9 cellular contexts compared by ENCODE assay signal in the genomic region with DNA sequence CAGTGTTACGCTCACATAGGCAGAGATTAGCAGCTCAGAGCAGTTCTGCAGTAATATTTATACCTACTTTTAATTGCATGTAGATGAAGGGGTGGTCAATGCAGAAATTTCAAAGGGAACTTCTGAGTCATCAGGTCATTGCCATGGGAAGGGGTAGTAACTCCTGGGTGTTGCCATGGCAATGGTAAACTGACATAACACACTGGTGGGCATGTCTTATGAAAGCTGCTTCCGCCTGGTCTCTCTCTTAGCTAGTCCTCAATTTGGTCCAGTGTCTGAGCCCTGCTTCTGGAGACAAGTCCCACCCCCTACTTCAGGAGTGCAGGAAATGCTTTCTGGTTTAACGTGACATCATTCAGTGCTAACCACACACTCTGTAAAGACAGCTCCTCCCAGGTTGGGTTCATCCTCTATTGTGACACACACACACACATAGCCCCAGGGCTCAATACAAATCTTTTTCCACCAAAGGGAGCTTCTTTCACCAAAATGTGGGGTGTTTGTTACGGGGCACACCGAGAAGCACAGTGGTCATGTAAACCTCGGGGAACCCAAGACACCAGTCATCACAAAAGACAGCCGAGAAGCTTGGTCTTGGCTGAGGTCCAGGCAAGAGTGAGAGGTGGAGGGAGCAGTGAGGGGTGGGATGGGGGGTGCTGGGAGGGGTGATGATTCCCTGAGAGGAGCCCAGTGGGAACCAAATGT.
DNase-seq lines count a peak whose midpoint lies in the region; ATAC-seq, FAIRE-seq and TF ChIP-seq lines count a peak whose summit lies in the region.
"Had no signal": no experiment of that assay in that cellular context is flagged by ENCODE, and none has a peak within 500 bp of the region (broad histone marks: within the 10 kb centered on the region; RNA-seq: fewer than 3 reads in every experiment).

No MANE protein-coding gene starts in this region.

- H3K4me3 ChIP-seq in right atrium auricular region: no peak overlapping the region
- peak overlapping the region; percentile 32; the same call in 1 of the 2 replicates for H3K4me3 ChIP-seq in PC-3 (ENCODE audit: low read length)
- H3K4me3 ChIP-seq in HepG2 (replicated peaks in 1 of 3; ENCODE audit: insufficient read depth in 1 of 3, low read depth in 2 of 3, low read length in 3 of 3): no peak overlapping the region
- no peak overlapping the region for H3K4me3 ChIP-seq in stomach smooth muscle (ENCODE audit: low read length in 2 of 2)
- H3K4me3 ChIP-seq: lung had no signal

- no peak for TF ChIP-seq RAD21 in HepG2 (CRISPR knock-in tag; IDR thresholded peaks at IDR 0.05)

- no peaks in the 10 kb centered on the region for H3K9me3 Mint-ChIP-seq in activated naive CD4-positive, alpha-beta T cell treated with anti-CD3 and anti-CD28 coated beads, Interleukin-2, amount 50 U/mL, for 24 hours

- no peak for TF ChIP-seq EP300 in HepG2 (IDR thresholded peaks at IDR 0.05; ENCODE audit: low read depth in 2 of 2, low read length in 2 of 2)
- no peak for TF ChIP-seq EP300 in HepG2 (CRISPR knock-in tag; IDR thresholded peaks at IDR 0.05; ENCODE audit: borderline replicate concordance)

- peak; percentile 72 for DNase-seq in cardiac septum (ENCODE audit: low spot score)
- no peak for DNase-seq in right atrium auricular region (ENCODE audit: low spot score)
- DNase-seq in PC-3: peak; percentile 75
- DNase-seq in HepG2 (ENCODE audit: low spot score): no peak

- no peaks in the 10 kb centered on the region for H3F3A ChIP-seq in PC-3 (ENCODE audit: low read length, unreplicated experiment)

- CTCF ChIA-PET in PC-3 (lab: Charles Lee) (no interaction called here), HepG2 (lab: Yijun Ruan, JAX; ENCODE audit: low intra/inter-chr PET ratio, low total read pairs) (no interaction called here)

- no peaks in the 10 kb centered on the region for H3K9me2 ChIP-seq in PC-3 (replicated peaks; ENCODE audit: low read length)

- no peak overlapping the region for H3K9ac ChIP-seq in PC-3 (ENCODE audit: low read length)
- H3K9ac ChIP-seq in HepG2 (ENCODE audit: insufficient read depth, low read depth, low read length): no peak overlapping the region
- no peak overlapping the region for H3K9ac ChIP-seq in stomach smooth muscle (ENCODE audit: low read length in 2 of 2)

- WGBS in HepG2 (ENCODE audit: low lambda C conversion rate): 20% methylated on average over 6 of the region's 7 CpGs

- H3K4me1 ChIP-seq in right atrium auricular region: peaks cover 0 to 33% of the 10 kb centered on the region in 2 donors
- peaks cover 19% of the 10 kb centered on the region for H3K4me1 ChIP-seq in PC-3 (ENCODE audit: insufficient read depth, low read length)
- no peaks in the 10 kb centered on the region for H3K4me1 ChIP-seq in HepG2 (ENCODE audit: insufficient read depth, low read length)
- H3K4me1 ChIP-seq in stomach smooth muscle (ENCODE audit: control insufficient read depth, insufficient read depth, low read length): peaks cover 37% of the 10 kb centered on the region

- peak overlapping the region; percentile 68 for H3K27ac Mint-ChIP-seq in activated naive CD4-positive, alpha-beta T cell treated with anti-CD3 and anti-CD28 coated beads, Interleukin-2, amount 50 U/mL, for 24 hours

- intact Hi-C loops in cardiac septum (cut with DNase I) (no loop called here), PC-3 (cut with micrococcal nuclease) (no loop called here), HepG2 (cut with micrococcal nuclease; ENCODE audit: unreplicated experiment) (no loop called here)

- BruUV-seq in PC-3 (replicated peaks; lab: Mats Ljungman, UMichigan) (no TSS peak), HepG2 (replicated peaks; lab: Mats Ljungman, UMichigan) (no TSS peak)

- H3K36me3 ChIP-seq in right atrium auricular region: no peaks in the 10 kb centered on the region
- no peaks in the 10 kb centered on the region for H3K36me3 ChIP-seq in PC-3 (ENCODE audit: low read depth, low read length)
- no peaks in the 10 kb centered on the region for H3K36me3 ChIP-seq in HepG2 (replicated peaks in 1 of 2; ENCODE audit: control insufficient read depth in 1 of 2, insufficient read depth in 2 of 2, low read length in 2 of 2)
- H3K36me3 ChIP-seq in stomach smooth muscle (ENCODE audit: control insufficient read depth in 2 of 2, insufficient read depth in 2 of 2, low read length in 2 of 2): no peaks in the 10 kb centered on the region

- no peak for FAIRE-seq in HepG2 (lab: Jason Lieb, UNC)

- H3K4me2 ChIP-seq in PC-3 (ENCODE audit: low read length) (peak overlapping the region; percentile 74), HepG2 (ENCODE audit: low read depth, low read length) (no peak overlapping the region)

- H2AFZ ChIP-seq in PC-3 (ENCODE audit: low read length) (peak overlapping the region; percentile 52), HepG2 (ENCODE audit: low read length) (no peak overlapping the region)

- H3K27me3 ChIP-seq in right atrium auricular region (no peaks in the 10 kb centered on the region), PC-3 (ENCODE audit: low read length) (no peaks in the 10 kb centered on the region), HepG2 (ENCODE audit: control insufficient read depth in 1 of 2, insufficient read depth in 2 of 2, low read length in 2 of 2) (peaks cover 5 to 61% of the 10 kb centered on the region in 2 experiments), stomach smooth muscle (ENCODE audit: control insufficient read depth in 1 of 2, insufficient read depth in 2 of 2, low read length in 2 of 2) (no peaks in the 10 kb centered on the region)

- no peaks in the 10 kb centered on the region for H3K9me3 ChIP-seq in right atrium auricular region
- no peaks in the 10 kb centered on the region for H3K9me3 ChIP-seq in PC-3 (ENCODE audit: low read length)
- H3K9me3 ChIP-seq in HepG2 (ENCODE audit: low read length): no peaks in the 10 kb centered on the region
- no peaks in the 10 kb centered on the region for H3K9me3 ChIP-seq in stomach smooth muscle (ENCODE audit: control insufficient read depth in 2 of 2, low read length in 2 of 2)

- H3K36me3 Mint-ChIP-seq in activated naive CD4-positive, alpha-beta T cell treated with anti-CD3 and anti-CD28 coated beads, Interleukin-2, amount 50 U/mL, for 24 hours: peaks cover 4% of the 10 kb centered on the region

- peak; percentile 74 for ATAC-seq in HG03066 (IDR thresholded peaks at IDR 0.05; ENCODE audit: low read depth, unreplicated experiment)
- no peak for ATAC-seq in PC-3
- ATAC-seq in HepG2: no peak
- ATAC-seq in HG02678 (IDR thresholded peaks at IDR 0.05; ENCODE audit: unreplicated experiment): no peak

- no peak overlapping the region for H3K4me3 Mint-ChIP-seq in activated naive CD4-positive, alpha-beta T cell treated with anti-CD3 and anti-CD28 coated beads, Interleukin-2, amount 50 U/mL, for 24 hours

- H3K27ac ChIP-seq in right atrium auricular region (peak overlapping the region in 1 of 2 donors; percentile 3), PC-3 (ENCODE audit: low read length) (peak overlapping the region; percentile 22), HepG2 (ENCODE audit: extremely low read length, insufficient read depth, low read length) (no peak overlapping the region), stomach smooth muscle (ENCODE audit: low read length) (peak overlapping the region; percentile 24)

- POLR2A ChIA-PET in PC-3 (lab: Charles Lee; ENCODE audit: unreplicated experiment) (no interaction called here), HepG2 (lab: Yijun Ruan, JAX) (no interaction called here)

- H3K27me3 Mint-ChIP-seq in activated naive CD4-positive, alpha-beta T cell treated with anti-CD3 and anti-CD28 coated beads, Interleukin-2, amount 50 U/mL, for 24 hours: no peaks in the 10 kb centered on the region

- H3K79me2 ChIP-seq in PC-3 (ENCODE audit: low read length) (no peaks in the 10 kb centered on the region), HepG2 (ENCODE audit: insufficient read depth, low read length) (no peaks in the 10 kb centered on the region)

- TF ChIP-seq POLR2A in HepG2 (IDR thresholded peaks at IDR 0.05; ENCODE audit: insufficient read depth in 1 of 2, low read depth in 2 of 2, low read length in 2 of 2): no peak

- H3K4me1 Mint-ChIP-seq in activated naive CD4-positive, alpha-beta T cell treated with anti-CD3 and anti-CD28 coated beads, Interleukin-2, amount 50 U/mL, for 24 hours: peaks cover 10% of the 10 kb centered on the region

- in situ Hi-C loops in HepG2 (cut with HindIII; ENCODE audit: extremely low pct_ligation_motif_present, low pct_unique_long_range_greater_than_20kb): no loop called here

- H4K20me1 ChIP-seq in PC-3 (ENCODE audit: low read length) (no peaks in the 10 kb centered on the region), HepG2 (ENCODE audit: insufficient read depth, low read length) (no peaks in the 10 kb centered on the region)

- TF ChIP-seq CTCF in right atrium auricular region (IDR thresholded peaks at IDR 0.05): no peak
- TF ChIP-seq CTCF in PC-3 (conservative IDR thresholded peaks at IDR 0.05; ENCODE audit: low read depth, low read length): no peak
- no peak for TF ChIP-seq CTCF in HepG2 (CRISPR knock-in tag; IDR thresholded peaks at IDR 0.05)

TF ChIP-seq in HepG2, 621 proteins besides CTCF, POLR2A, EP300 and RAD21 (continues in another document):
- 0 out of 2 replicates have a peak, but pooled peaks have one; percentile 8 for TF ChIP-seq CREB1 (IDR thresholded peaks at IDR 0.05)
- no peak for TF ChIP-seq CREB1 (CRISPR knock-in tag; IDR thresholded peaks at IDR 0.05)
- TF ChIP-seq RORA (CRISPR knock-in tag; IDR thresholded peaks at IDR 0.05): no peak
- no peak for TF ChIP-seq PLSCR1 (CRISPR knock-in tag; IDR thresholded peaks at IDR 0.05; ENCODE audit: borderline replicate concordance)
- no peak for TF ChIP-seq ZNF20 (CRISPR knock-in tag; IDR thresholded peaks at IDR 0.05)
- TF ChIP-seq WIZ (CRISPR knock-in tag; IDR thresholded peaks at IDR 0.05): no peak
- TF ChIP-seq MAF1 (CRISPR knock-in tag; IDR thresholded peaks at IDR 0.05; ENCODE audit: borderline replicate concordance): no peak
- no peak for TF ChIP-seq AKAP8 (CRISPR knock-in tag; IDR thresholded peaks at IDR 0.05)

Comparison
In these comparisons a context has a peak if more than half of its experiments do, and no peak if none do; other contexts are left out.
1. DNase-seq: peak in cardiac septum (single experiment) and PC-3 (single experiment); none in right atrium auricular region (single experiment) and HepG2 (single experiment).